In genomic region chr16:60932600-60932999, GRCh38 we compare ENCODE assay signal across 34 cellular contexts.
"Had no signal": no experiment of that assay in that cellular context is flagged by ENCODE, and none has a peak within 500 bp of the region (broad histone marks: within the 10 kb centered on the region; RNA-seq: fewer than 3 reads in every experiment).

No MANE protein-coding gene starts in this region.

- H3K9me3 ChIP-seq: MG63 had no signal

- H3K4me3 ChIP-seq: MG63 had no signal

- H3K36me3 ChIP-seq: MG63 had no signal

- H3K27me3 ChIP-seq: MG63 had no signal

- DNase-seq: Karpas-422, Kasumi-1, MG63, MM.1S, MV-4-11, NCI-H1048, NCI-H1092, NCI-H1092 treated with DMSO at 0.1 percent for 48 hours, NCI-H1105, NCI-H1105 treated with DMSO at 0.1 percent for 48 hours, NCI-H1417, NCI-H1417 treated with DMSO at 0.1 percent for 48 hours, NCI-H1436, NCI-H1436 treated with DMSO at 0.1 percent for 48 hours, NCI-H146, NCI-H1694, NCI-H1694 treated with DMSO at 0.1 percent for 48 hours, NCI-H187, NCI-H187 treated with DMSO at 0.1 percent for 48 hours, NCI-H1930, NCI-H2029, NCI-H2029 treated with DMSO at 0.1 percent for 48 hours, NCI-H2081, NCI-H2081 treated with DMSO at 0.1 percent for 48 hours, NCI-H2107, NCI-H2171, NCI-H2171 treated with DMSO at 0.1 percent for 48 hours, NCI-H2227 treated with DMSO at 0.1 percent for 48 hours, NCI-H226, NCI-H345, NCI-H446, NCI-H446 treated with DMSO at 0.1 percent for 48 hours, NCI-H510A, NCI-H510A treated with DMSO at 0.1 percent for 48 hours had no signal
